ENCODE assay signal across 20 cellular contexts in the genomic region with DNA sequence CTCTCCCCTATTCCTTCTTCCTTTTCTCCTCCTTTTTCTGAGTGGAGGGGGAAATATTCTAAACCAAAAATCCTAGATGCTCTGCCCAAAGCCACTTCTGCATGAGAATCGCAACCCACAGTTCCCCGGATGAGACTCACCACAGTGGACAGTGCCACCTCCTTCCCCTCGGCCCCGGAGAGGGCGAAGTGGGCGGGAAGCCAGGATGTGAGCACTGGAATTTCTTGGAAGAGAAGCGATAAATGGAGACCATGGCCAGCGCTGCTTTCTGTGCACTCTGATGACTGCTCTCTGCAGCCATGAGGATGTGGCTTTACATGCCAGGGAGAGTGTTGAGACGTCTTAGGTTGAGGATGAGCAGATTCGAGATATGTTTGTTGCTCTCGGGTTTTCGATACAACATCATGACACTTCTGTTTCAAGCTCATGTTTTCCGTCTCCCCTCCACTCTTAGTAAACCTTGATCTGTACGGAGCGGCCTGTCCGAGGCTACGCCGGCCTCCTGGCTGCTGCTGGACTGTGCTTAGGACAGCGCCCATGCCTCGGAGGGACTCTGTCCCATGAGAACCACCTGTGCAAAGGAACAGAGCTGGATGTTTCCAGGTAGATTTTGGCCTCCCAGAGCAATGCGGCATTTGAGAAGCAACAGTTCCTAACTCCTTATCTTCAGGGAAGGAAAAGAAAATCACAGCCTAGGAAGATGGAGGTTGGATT.
DNase-seq lines count a peak whose midpoint lies in the region; ATAC-seq and TF ChIP-seq lines count a peak whose summit lies in the region.
"Had no signal": no experiment of that assay in that cellular context is flagged by ENCODE, and none has a peak within 500 bp of the region (broad histone marks: within the 10 kb centered on the region; RNA-seq: fewer than 3 reads in every experiment).

No MANE protein-coding gene starts in this region.

- no peaks in the 10 kb centered on the region for H3K27me3 ChIP-seq in PC-3 (ENCODE audit: low read length)
- no peaks in the 10 kb centered on the region for H3K27me3 ChIP-seq in rectal smooth muscle tissue (ENCODE audit: control insufficient read depth, insufficient read depth, low read length)
- H3K27me3 ChIP-seq in SK-N-SH (ENCODE audit: insufficient read depth) = no peaks in the 10 kb centered on the region
- H3K27me3 ChIP-seq: BE2C had no signal

- no peak overlapping the region for H3K27ac Mint-ChIP-seq in glutamatergic neuron (ENCODE audit: unreplicated experiment)
- H3K27ac Mint-ChIP-seq: CD4-positive, CD25-positive, alpha-beta regulatory T cell had no signal

- POLR2A ChIA-PET in PC-3 (lab: Charles Lee; ENCODE audit: unreplicated experiment) = no interaction called here
- POLR2A ChIA-PET in SK-N-SH (lab: Yijun Ruan, JAX) = no interaction called here

- no peak overlapping the region for H3K4me3 ChIP-seq in PC-3 (ENCODE audit: low read length)
- H3K4me3 ChIP-seq in rectal smooth muscle tissue (ENCODE audit: low read length) = peak overlapping the region; percentile 36
- H3K4me3 ChIP-seq in SK-N-SH (ENCODE audit: low read depth in 2 of 2, low read length in 1 of 2) = no peak overlapping the region

- H3K79me2 ChIP-seq in PC-3 (ENCODE audit: low read length) = no peaks in the 10 kb centered on the region
- H3K79me2 ChIP-seq in SK-N-SH (ENCODE audit: insufficient read depth) = no peaks in the 10 kb centered on the region

- H3K4me1 ChIP-seq in PC-3 (ENCODE audit: insufficient read depth, low read length) = peaks cover 12% of the 10 kb centered on the region; the same call in 1 of the 2 replicates
- H3K4me1 ChIP-seq in rectal smooth muscle tissue (ENCODE audit: control insufficient read depth, insufficient read depth, low read length) = peaks cover 4% of the 10 kb centered on the region
- H3K4me1 ChIP-seq in SK-N-SH (ENCODE audit: control insufficient read depth in 1 of 2, insufficient read depth in 2 of 2, low read depth in 1 of 2, low read length in 1 of 2) = no peaks in the 10 kb centered on the region
- H3K4me1 ChIP-seq: BE2C, Caco-2 had no signal

- BruUV-seq in PC-3 (replicated peaks; lab: Mats Ljungman, UMichigan) = no TSS peak

- H3K27ac ChIP-seq in PC-3 (ENCODE audit: low read length) (peak overlapping the region; percentile 53), rectal smooth muscle tissue (ENCODE audit: low read depth, low read length) (peak overlapping the region; percentile 24), SK-N-SH (ENCODE audit: low read depth in 2 of 2, low read length in 1 of 2) (no peak overlapping the region)

- H3F3A ChIP-seq in PC-3 (ENCODE audit: low read length, unreplicated experiment) = no peaks in the 10 kb centered on the region
- no peaks in the 10 kb centered on the region for H3F3A ChIP-seq in SK-N-SH (replicated peaks; ENCODE audit: insufficient read depth)

- no peak for TF ChIP-seq RAD21 in SK-N-SH (IDR thresholded peaks at IDR 0.05; ENCODE audit: low read length)

- peak overlapping the region; percentile 18 for H3K4me2 ChIP-seq in PC-3 (ENCODE audit: low read length)
- H3K4me2 ChIP-seq in SK-N-SH = no peak overlapping the region

- H3K9me3 Mint-ChIP-seq in glutamatergic neuron (ENCODE audit: unreplicated experiment) = peaks cover 21% of the 10 kb centered on the region
- H3K9me3 Mint-ChIP-seq: CD4-positive, CD25-positive, alpha-beta regulatory T cell had no signal

- H3K9me3 ChIP-seq in PC-3 (ENCODE audit: low read length) (no peaks in the 10 kb centered on the region), SK-N-SH (no peaks in the 10 kb centered on the region)
- H3K9me3 ChIP-seq: BE2C, Caco-2 had no signal

- H3K9ac ChIP-seq in PC-3 (ENCODE audit: low read length) (no peak overlapping the region), rectal smooth muscle tissue (ENCODE audit: low read length) (no peak overlapping the region), SK-N-SH (no peak overlapping the region)

- intact Hi-C loops in PC-3 (cut with micrococcal nuclease) = no loop called here

- peaks cover 14% of the 10 kb centered on the region for H3K27me3 Mint-ChIP-seq in glutamatergic neuron (ENCODE audit: unreplicated experiment)
- H3K27me3 Mint-ChIP-seq: CD4-positive, CD25-positive, alpha-beta regulatory T cell had no signal

- H3K4me1 Mint-ChIP-seq in glutamatergic neuron (ENCODE audit: low read depth, unreplicated experiment) = peaks cover 3% of the 10 kb centered on the region
- H3K4me1 Mint-ChIP-seq: CD4-positive, CD25-positive, alpha-beta regulatory T cell had no signal

- TF ChIP-seq EP300 in SK-N-SH (IDR thresholded peaks at IDR 0.05; ENCODE audit: borderline replicate concordance in 1 of 2, low read depth in 1 of 2, low read length in 1 of 2) = no peak

- no peaks in the 10 kb centered on the region for H3K36me3 Mint-ChIP-seq in glutamatergic neuron (ENCODE audit: unreplicated experiment)
- H3K36me3 Mint-ChIP-seq: CD4-positive, CD25-positive, alpha-beta regulatory T cell had no signal

- H3K9me2 ChIP-seq in PC-3 (replicated peaks; ENCODE audit: low read length) (no peaks in the 10 kb centered on the region), SK-N-SH (no peaks in the 10 kb centered on the region)

- CTCF ChIA-PET in PC-3 (lab: Charles Lee) (no interaction called here), SK-N-SH (lab: Yijun Ruan, JAX) (no interaction called here)

- H2AFZ ChIP-seq in PC-3 (ENCODE audit: low read length) (peak overlapping the region; percentile 27; the same call in 1 of the 2 replicates), SK-N-SH (ENCODE audit: low read depth) (no peak overlapping the region)

- H3K4me3 Mint-ChIP-seq in glutamatergic neuron (ENCODE audit: unreplicated experiment) = no peak overlapping the region
- H3K4me3 Mint-ChIP-seq: CD4-positive, CD25-positive, alpha-beta regulatory T cell had no signal

- DNase-seq in Daoy (ENCODE audit: low read depth) (peak; percentile 42), PC-3 (no peak), iPS-NIHi7 (ENCODE audit: extremely low spot score) (peak; percentile 5), iPS-NIHi11 (ENCODE audit: low spot score) (no peak), SK-N-SH (no peak), dedifferentiated amniotic fluid mesenchymal stem cell (ENCODE audit: extremely low spot score) (no peak), glutamatergic neuron (no peak)
- DNase-seq: BE2C; Caco-2; CD4-positive, CD25-positive, alpha-beta regulatory T cell; DMS153; GF-D8; Kasumi-1; NCI-H187; NCI-H2107; NCI-H510A treated with DMSO at 0.1 percent for 48 hours; NCI-H774; SHP77 treated with DMSO at 0.1 percent for 48 hours had no signal

- WGBS in SK-N-SH (ENCODE audit: low lambda C conversion rate) = 62% methylated on average over 21 of the region's 21 CpGs

- TF ChIP-seq CTCF in PC-3 (conservative IDR thresholded peaks at IDR 0.05; ENCODE audit: low read depth, low read length) = no peak
- TF ChIP-seq CTCF in SK-N-SH (IDR thresholded peaks at IDR 0.05) = no peak
- TF ChIP-seq CTCF in glutamatergic neuron (IDR thresholded peaks at IDR 0.05; ENCODE audit: partially characterized antibody, unreplicated experiment) = no peak

- H4K20me1 ChIP-seq in PC-3 (ENCODE audit: low read length) = no peaks in the 10 kb centered on the region
- no peaks in the 10 kb centered on the region for H4K20me1 ChIP-seq in SK-N-SH (ENCODE audit: insufficient read depth)

- no peaks in the 10 kb centered on the region for H3K36me3 ChIP-seq in PC-3 (ENCODE audit: low read depth, low read length)
- H3K36me3 ChIP-seq in rectal smooth muscle tissue (ENCODE audit: control insufficient read depth, insufficient read depth, low read length) = no peaks in the 10 kb centered on the region
- H3K36me3 ChIP-seq in SK-N-SH (replicated peaks in 1 of 2; ENCODE audit: control insufficient read depth in 1 of 2, insufficient read depth in 2 of 2, low read length in 1 of 2) = no peaks in the 10 kb centered on the region
- H3K36me3 ChIP-seq: BE2C had no signal

- no peak for ATAC-seq in PC-3
- ATAC-seq: HCT116 had no signal

TF ChIP-seq in SK-N-SH, 30 proteins besides CTCF, POLR2A, EP300 and RAD21 (continues in another document):
- TF ChIP-seq FOSL2 (IDR thresholded peaks at IDR 0.05; ENCODE audit: borderline replicate concordance, low read depth) = no peak
- TF ChIP-seq, protein P1, sequence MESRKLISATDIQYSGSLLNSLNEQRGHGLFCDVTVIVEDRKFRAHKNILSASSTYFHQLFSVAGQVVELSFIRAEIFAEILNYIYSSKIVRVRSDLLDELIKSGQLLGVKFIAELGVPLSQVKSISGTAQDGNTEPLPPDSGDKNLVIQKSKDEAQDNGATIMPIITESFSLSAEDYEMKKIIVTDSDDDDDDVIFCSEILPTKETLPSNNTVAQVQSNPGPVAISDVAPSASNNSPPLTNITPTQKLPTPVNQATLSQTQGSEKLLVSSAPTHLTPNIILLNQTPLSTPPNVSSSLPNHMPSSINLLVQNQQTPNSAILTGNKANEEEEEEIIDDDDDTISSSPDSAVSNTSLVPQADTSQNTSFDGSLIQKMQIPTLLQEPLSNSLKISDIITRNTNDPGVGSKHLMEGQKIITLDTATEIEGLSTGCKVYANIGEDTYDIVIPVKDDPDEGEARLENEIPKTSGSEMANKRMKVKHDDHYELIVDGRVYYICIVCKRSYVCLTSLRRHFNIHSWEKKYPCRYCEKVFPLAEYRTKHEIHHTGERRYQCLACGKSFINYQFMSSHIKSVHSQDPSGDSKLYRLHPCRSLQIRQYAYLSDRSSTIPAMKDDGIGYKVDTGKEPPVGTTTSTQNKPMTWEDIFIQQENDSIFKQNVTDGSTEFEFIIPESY (IDR thresholded peaks at IDR 0.05; ENCODE audit: borderline replicate concordance, low read depth) = no peak
- TF ChIP-seq, protein P2, sequence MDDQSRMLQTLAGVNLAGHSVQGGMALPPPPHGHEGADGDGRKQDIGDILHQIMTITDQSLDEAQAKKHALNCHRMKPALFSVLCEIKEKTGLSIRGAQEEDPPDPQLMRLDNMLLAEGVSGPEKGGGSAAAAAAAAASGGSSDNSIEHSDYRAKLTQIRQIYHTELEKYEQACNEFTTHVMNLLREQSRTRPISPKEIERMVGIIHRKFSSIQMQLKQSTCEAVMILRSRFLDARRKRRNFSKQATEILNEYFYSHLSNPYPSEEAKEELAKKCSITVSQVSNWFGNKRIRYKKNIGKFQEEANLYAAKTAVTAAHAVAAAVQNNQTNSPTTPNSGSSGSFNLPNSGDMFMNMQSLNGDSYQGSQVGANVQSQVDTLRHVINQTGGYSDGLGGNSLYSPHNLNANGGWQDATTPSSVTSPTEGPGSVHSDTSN (IDR thresholded peaks at IDR 0.05) = no peak
- no peak for TF ChIP-seq MXI1 (IDR thresholded peaks at IDR 0.05; ENCODE audit: low read depth, low read length)
- no peak for TF ChIP-seq RFX5 (IDR thresholded peaks at IDR 0.05; ENCODE audit: low read length)
- no peak for TF ChIP-seq CHD2 (IDR thresholded peaks at IDR 0.05; ENCODE audit: low read length, partially characterized antibody)

Comparison
In these comparisons a context has a peak if more than half of its experiments do, and no peak if none do; other contexts are left out.
1. DNase-seq: peak in Daoy (single experiment) and iPS-NIHi7 (single experiment); none in PC-3 (single experiment), iPS-NIHi11 (single experiment), SK-N-SH (single experiment), dedifferentiated amniotic fluid mesenchymal stem cell (single experiment) and glutamatergic neuron (single experiment).
2. H3K27ac ChIP-seq: peak in PC-3 (single experiment) and rectal smooth muscle tissue (single experiment); none in SK-N-SH (0 of 2).